Comparison of ENCODE assay signal across 8 cellular contexts in the genomic region with DNA sequence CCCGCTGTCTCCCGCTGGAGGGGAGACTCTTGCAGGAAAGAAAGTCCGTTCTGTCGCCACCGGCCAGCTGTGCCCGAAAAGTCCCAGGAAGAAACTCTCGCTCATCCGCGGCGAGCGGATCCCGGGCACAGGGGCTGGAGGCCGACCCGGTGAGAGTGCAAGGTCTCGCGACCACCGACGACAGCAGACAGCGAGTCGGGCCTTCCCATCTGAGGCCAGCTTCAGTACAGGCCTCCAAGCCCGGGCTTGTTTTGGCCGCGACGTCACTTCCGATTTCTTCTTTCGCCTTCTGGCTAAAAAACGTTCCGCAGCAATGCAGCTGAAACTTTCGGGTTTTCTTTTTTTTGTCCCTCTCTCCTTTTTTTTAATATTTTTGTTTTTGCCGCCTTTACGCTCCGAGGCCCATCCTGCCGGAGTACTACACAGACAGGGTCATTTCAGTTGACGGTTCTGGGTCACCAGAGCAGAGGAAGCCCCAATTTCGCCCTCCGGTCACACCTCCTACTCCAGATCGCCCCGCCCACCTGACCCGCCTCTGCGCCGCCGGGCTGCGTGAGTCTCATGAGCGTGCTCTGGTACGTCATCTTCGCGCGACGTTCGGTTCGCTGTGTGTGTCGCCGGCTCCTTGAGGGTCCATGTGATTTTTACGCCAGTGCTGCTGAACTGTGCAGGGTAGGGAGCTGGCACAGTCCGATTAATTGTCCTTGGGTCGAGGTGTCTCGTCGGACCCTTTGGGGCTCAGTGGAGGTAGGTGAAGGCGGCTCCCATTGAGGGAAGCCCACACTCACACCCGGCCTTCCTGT. TPM values are rescaled to one million over a fixed set of nuclear protein-coding genes. Genes with fewer than 3 reads are reported as not detected.
DNase-seq lines count a peak whose midpoint lies in the region; ATAC-seq, FAIRE-seq and TF ChIP-seq lines count a peak whose summit lies in the region.

A gene with protein sequence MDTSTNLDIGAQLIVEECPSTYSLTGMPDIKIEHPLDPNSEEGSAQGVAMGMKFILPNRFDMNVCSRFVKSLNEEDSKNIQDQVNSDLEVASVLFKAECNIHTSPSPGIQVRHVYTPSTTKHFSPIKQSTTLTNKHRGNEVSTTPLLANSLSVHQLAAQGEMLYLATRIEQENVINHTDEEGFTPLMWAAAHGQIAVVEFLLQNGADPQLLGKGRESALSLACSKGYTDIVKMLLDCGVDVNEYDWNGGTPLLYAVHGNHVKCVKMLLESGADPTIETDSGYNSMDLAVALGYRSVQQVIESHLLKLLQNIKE (minus strand): TSS at position 474 of the 803 bp plus-strand sequence. CDS start 2,758 bp downstream, outside the sequence.
A gene with protein sequence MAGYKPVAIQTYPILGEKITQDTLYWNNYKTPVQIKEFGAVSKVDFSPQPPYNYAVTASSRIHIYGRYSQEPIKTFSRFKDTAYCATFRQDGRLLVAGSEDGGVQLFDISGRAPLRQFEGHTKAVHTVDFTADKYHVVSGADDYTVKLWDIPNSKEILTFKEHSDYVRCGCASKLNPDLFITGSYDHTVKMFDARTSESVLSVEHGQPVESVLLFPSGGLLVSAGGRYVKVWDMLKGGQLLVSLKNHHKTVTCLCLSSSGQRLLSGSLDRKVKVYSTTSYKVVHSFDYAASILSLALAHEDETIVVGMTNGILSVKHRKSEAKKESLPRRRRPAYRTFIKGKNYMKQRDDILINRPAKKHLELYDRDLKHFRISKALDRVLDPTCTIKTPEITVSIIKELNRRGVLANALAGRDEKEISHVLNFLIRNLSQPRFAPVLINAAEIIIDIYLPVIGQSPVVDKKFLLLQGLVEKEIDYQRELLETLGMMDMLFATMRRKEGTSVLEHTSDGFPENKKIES (plus strand): TSS at position 578 of the 803 bp plus-strand sequence. CDS start 1,602 bp downstream, outside the sequence.

- peaks cover 26% of the 10 kb centered on the region for H3K36me3 Mint-ChIP-seq in T-cell

- no peaks in the 10 kb centered on the region for H3K9me3 ChIP-seq in cardiac muscle cell (ENCODE audit: low read depth)
- no peaks in the 10 kb centered on the region for H3K9me3 ChIP-seq in parathyroid adenoma (ENCODE audit: control insufficient read depth, low read length)
- no peaks in the 10 kb centered on the region for H3K9me3 ChIP-seq in tibial nerve

- CTCF ChIA-PET in T-cell (lab: Charles Lee): interaction anchor here (0.5 to 0.9 kb wide), 2 partner anchors 69 to 1246 kb away, joined by 5 to 6 read pairs; no protein-coding TSS in a partner anchor

- H3K4me2 ChIP-seq in parathyroid adenoma (ENCODE audit: low read length): peak within 1 kb of the TSS; percentile 95

- peak within 1 kb of the TSS; percentile 98 to 100 for H3K27ac Mint-ChIP-seq in T-cell

- H3K27ac ChIP-seq in adipose tissue (ENCODE audit: low read depth, low read length) (peak within 1 kb of the TSS; percentile 51), cardiac muscle cell (peak within 1 kb of the TSS; percentile 88), parathyroid adenoma (peak within 1 kb of the TSS; percentile 87), tibial nerve (peak within 1 kb of the TSS; percentile 72 to 99 (median 97))

- H3K4me3 ChIP-seq in cardiac muscle cell: peak within 1 kb of the TSS; percentile 66
- peak within 1 kb of the TSS; percentile 96 for H3K4me3 ChIP-seq in parathyroid adenoma (ENCODE audit: low read depth, low read length)
- peak within 1 kb of the TSS; percentile 53 to 91 (median 79) for H3K4me3 ChIP-seq in tibial nerve

- peaks cover 36 to 57% (median 55%) of the 10 kb centered on the region in 3 donors for H3K4me1 Mint-ChIP-seq in T-cell

- WGBS in adipose tissue, 3 donors: 0 to 1% (median 0%) methylated on average over 60 of the region's 60 CpGs
- WGBS in tibial nerve, 2 donors: 0 to 1% methylated on average over 51 to 56 of the region's 60 CpGs

- peaks cover 13% of the 10 kb centered on the region for H3K79me2 ChIP-seq in parathyroid adenoma

- no peaks in the 10 kb centered on the region for H3K27me3 Mint-ChIP-seq in T-cell

- H3K9ac ChIP-seq in parathyroid adenoma: peak within 1 kb of the TSS; percentile 54

- peak within 1 kb of the TSS; percentile 92 to 100 (median 95) for H3K4me3 Mint-ChIP-seq in T-cell

- POLR2A ChIA-PET in T-cell (lab: Charles Lee): interaction anchor here in 1 of 2 donors (1.8 kb wide), 1 partner anchor 66 kb away, joined by 11 read pairs; a partner anchor contains a TSS

- H3K9me3 Mint-ChIP-seq in T-cell: no peaks in the 10 kb centered on the region

- ATAC-seq in HG02840 (IDR thresholded peaks at IDR 0.05; ENCODE audit: low FRiP score, unreplicated experiment) (peak; percentile 92), T-cell (replicated peaks in 1 of 4) (peak; percentile 94 to 98 (median 97))

- peak within 1 kb of the TSS; percentile 96 for H2AFZ ChIP-seq in parathyroid adenoma

- H3K36me3 ChIP-seq in cardiac muscle cell (peaks cover 12% of the 10 kb centered on the region), parathyroid adenoma (ENCODE audit: control insufficient read depth, insufficient read depth, low read length) (no peaks in the 10 kb centered on the region), tibial nerve (peaks cover 0 to 37% (median 6%) of the 10 kb centered on the region in 3 donors)

- H3K4me1 ChIP-seq in cardiac muscle cell (ENCODE audit: low read depth): peaks cover 19% of the 10 kb centered on the region
- H3K4me1 ChIP-seq in parathyroid adenoma: peaks cover 4% of the 10 kb centered on the region
- peaks cover 0 to 36% (median 24%) of the 10 kb centered on the region in 4 donors for H3K4me1 ChIP-seq in tibial nerve

- FAIRE-seq in GM12891 (lab: Jason Lieb, UNC): peak; percentile 99

- TF ChIP-seq CTCF in cardiac muscle cell (IDR thresholded peaks at IDR 0.05; ENCODE audit: low read depth, low read length) (no peak), parathyroid adenoma (IDR thresholded peaks at IDR 0.05) (no peak), tibial nerve (IDR thresholded peaks at IDR 0.05) (peak in 2 of 5 experiments; percentile 22)

- DNase-seq in GM12891 (ENCODE audit: insufficient read length, low spot score): peak; percentile 47
- peak; percentile 74 for DNase-seq in NCI-H1436 treated with DMSO at 0.1 percent for 48 hours (lab: John Stamatoyannopoulos, UW)
- DNase-seq in T-cell: peak; percentile 94 to 100 (median 98)
- peak; percentile 99 to 100 for DNase-seq in cardiac muscle cell (ENCODE audit: low read depth in 1 of 2, low spot score in 1 of 2)
- peak; percentile 99 to 100 for DNase-seq in tibial nerve (ENCODE audit: low spot score in 2 of 2)

- H3K27me3 ChIP-seq in cardiac muscle cell: no peaks in the 10 kb centered on the region
- H3K27me3 ChIP-seq in parathyroid adenoma (ENCODE audit: control insufficient read depth, insufficient read depth, low read length): no peaks in the 10 kb centered on the region
- H3K27me3 ChIP-seq in tibial nerve: no peaks in the 10 kb centered on the region

- TF ChIP-seq POLR2A in GM12891 (IDR thresholded peaks at IDR 0.05; ENCODE audit: low read depth, low read length) (peak; percentile 72), tibial nerve (IDR thresholded peaks at IDR 0.05) (peak in 1 of 2 donors; percentile 64)

- peak; percentile 89 to 95 for TF ChIP-seq EP300 in tibial nerve (IDR thresholded peaks at IDR 0.05)

TF ChIP-seq in GM12891, 5 proteins besides CTCF, POLR2A, EP300 and RAD21:
- TF ChIP-seq TAF1 (IDR thresholded peaks at IDR 0.05; ENCODE audit: low read depth, low read length): peak; percentile 49
- peak; percentile 33 for TF ChIP-seq SPI1 (IDR thresholded peaks at IDR 0.05; ENCODE audit: low read depth, low read length)
- peak; percentile 62 for TF ChIP-seq POLR2AphosphoS5 (IDR thresholded peaks at IDR 0.05; ENCODE audit: low read depth, low read length)
- TF ChIP-seq POU2F2 (IDR thresholded peaks at IDR 0.05; ENCODE audit: low read depth, low read length): peak; percentile 71
- TF ChIP-seq PAX5 (IDR thresholded peaks at IDR 0.05; ENCODE audit: insufficient read depth, low read length, severe bottlenecking): peak; percentile 81

RNA-seq across cellular contexts. Expression of the first gene that starts in this region (rescaled TPM):
- 14.1 TPM for polyA plus RNA-seq in GM12891 (2012; ENCODE audit: low read depth, missing spikeins)
- total RNA-seq in T-cell (10 to 100 TPM; 37.8 to 42.8 (median 39.7) TPM), cardiac muscle cell (22.0 and 39.5 TPM in 2 replicates), tibial nerve (10 to 100 TPM; 24.3 to 46.7 (median 33.5) TPM)
- polyA plus RNA-seq in adipose tissue (10 to 100 TPM in 1 of 3 donors, 1 to 10 TPM in 2; 8.1 to 11.7 (median 9.4) TPM), cardiac muscle cell (32.0 and 41.9 TPM in 2 replicates)

RNA-seq across cellular contexts. Expression of the second gene that starts in this region (rescaled TPM):
- polyA plus RNA-seq in GM12891 (2012; ENCODE audit: low read depth, missing spikeins): 14.7 TPM
- 10 to 100 TPM; 21.6 to 40.6 (median 24.5) TPM for total RNA-seq in T-cell
- polyA plus RNA-seq in adipose tissue: 1 to 10 TPM; 2.3 to 9.1 (median 3.3) TPM
- total RNA-seq in cardiac muscle cell: 11.8 and 14.8 TPM in 2 replicates
- 8.1 and 15.8 TPM in 2 replicates for polyA plus RNA-seq in cardiac muscle cell
- 10 to 100 TPM in 3 of 4 donors, 1 to 10 TPM in 1; 8.4 to 30.6 (median 18.6) TPM for total RNA-seq in tibial nerve

Comparison
In these comparisons a context has a peak if more than half of its experiments do, and no peak if none do; other contexts are left out.
1. Peak in every context shown above with its lines: DNase-seq, ATAC-seq, H3K4me3 ChIP-seq and H3K27ac ChIP-seq.
2. DNase-seq: peak in every context shown above with its lines; median percentile 100 in cardiac muscle cell; 100 in tibial nerve; 98 in T-cell; 74 in NCI-H1436 treated with DMSO at 0.1 percent for 48 hours; 47 in GM12891.